ENCODE assay signal across 10 cellular contexts in the genomic region with DNA sequence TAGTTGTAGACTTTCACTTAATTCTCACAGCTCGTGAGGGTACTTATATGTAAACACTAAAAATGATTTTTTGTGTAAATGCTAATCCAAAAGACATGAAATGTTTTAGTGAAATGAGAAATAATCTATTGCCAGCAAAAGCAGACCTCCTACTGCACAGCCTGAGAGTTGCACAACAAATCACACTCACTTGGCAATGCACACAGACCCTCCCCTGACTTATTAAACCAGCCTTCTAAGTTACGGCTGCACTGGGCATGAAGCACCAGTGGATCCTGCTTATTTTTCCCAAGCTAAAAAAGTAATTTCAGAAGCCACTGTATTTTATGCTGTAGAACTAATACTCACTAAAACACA. TPM values are rescaled to one million over a fixed set of nuclear protein-coding genes. Genes with fewer than 3 reads are reported as not detected.
DNase-seq lines count a peak whose midpoint lies in the region; FAIRE-seq and TF ChIP-seq lines count a peak whose summit lies in the region.
"Had no signal": no experiment of that assay in that cellular context is flagged by ENCODE, and none has a peak within 500 bp of the region (broad histone marks: within the 10 kb centered on the region; RNA-seq: fewer than 3 reads in every experiment).

No MANE protein-coding gene starts in this region.

- DNase-seq in PC-9 (no peak), H1 (ENCODE audit: low read depth in 1 of 2, low spot score in 2 of 2) (no peak), thyroid gland (peak; percentile 37 to 49), HK-2 (ENCODE audit: unreplicated experiment) (no peak), DMS153 treated with DMSO at 0.1 percent for 48 hours (lab: John Stamatoyannopoulos, UW; ENCODE audit: unreplicated experiment) (no peak)
- no peak for DNase-seq in activated CD4-positive, CD25-positive, alpha-beta regulatory T cell treated with anti-CD3 and anti-CD28 coated beads, Interleukin-2, amount 50 U/mL, for 72 hours
- no peak for DNase-seq in NK-92 treated with Interleukin-12 subunit alpha and Interleukin-12 subunit beta, amount 100 ng/mL, for 24 hours (lab: John Stamatoyannopoulos, UW)
- DNase-seq: activated T-cell treated with anti-CD3 and anti-CD28 coated beads, Interleukin-2, amount 50 U/mL, for 24 hours; T-helper 1 cell had no signal

- H3K4me3 ChIP-seq in PC-9 (peak overlapping the region; percentile 91; the same call in 1 of the 2 replicates), H1 (ENCODE audit: extremely low read depth in 1 of 4, insufficient read depth in 2 of 4, low read depth in 3 of 4, low read length in 4 of 4) (no peak overlapping the region), mesodermal cell (ENCODE audit: extremely low read depth, insufficient read depth, low read length, poor library complexity, severe bottlenecking) (no peak overlapping the region), thyroid gland (replicated peaks in 1 of 3) (peak overlapping the region in 1 of 3 donors; percentile 6)

- WGBS in H1 (ENCODE audit: extremely low coverage in 1 of 2, insufficient coverage in 1 of 2, insufficient read length in 1 of 2, insufficient replicate concordance in 2 of 2, low coverage in 1 of 2, low lambda C conversion rate in 2 of 2, missing lambda C conversion rate in 1 of 2), 2 experiments = 82% methylated on average over 2 of the region's 2 CpGs; no CpG with 5 or more reads in 1 of the 2 experiments
- no CpG with 5 or more reads among the region's 2 CpGs for WGBS in mesodermal cell (ENCODE audit: insufficient coverage in 2 of 2), 2 experiments
- WGBS in thyroid gland, 2 donors = 26 to 28% methylated on average over 2 of the region's 2 CpGs

- H3K56ac ChIP-seq in H1 (replicated peaks; ENCODE audit: insufficient read length, low read depth, low read length) = no peak overlapping the region

- H2BK120ac ChIP-seq in H1 (replicated peaks; ENCODE audit: low read depth, low read length) = no peak overlapping the region

- no peaks in the 10 kb centered on the region for H3K9me3 ChIP-seq in PC-9 (ENCODE audit: insufficient read depth, low read depth)
- no peaks in the 10 kb centered on the region for H3K9me3 ChIP-seq in H1 (ENCODE audit: insufficient read depth in 2 of 2, low read depth in 1 of 2, low read length in 1 of 2)
- no peaks in the 10 kb centered on the region for H3K9me3 ChIP-seq in mesodermal cell (ENCODE audit: control insufficient read depth, low read length)
- no peaks in the 10 kb centered on the region for H3K9me3 ChIP-seq in thyroid gland

- no peak overlapping the region for H2AK5ac ChIP-seq in H1 (ENCODE audit: low read depth, low read length)

- H4K20me1 ChIP-seq in PC-9 (ENCODE audit: insufficient read depth) (peaks cover 94% of the 10 kb centered on the region), H1 (replicated peaks in 1 of 2; ENCODE audit: control insufficient read depth in 1 of 2, insufficient read depth in 2 of 2, low read length in 2 of 2) (peaks cover 4 to 6% of the 10 kb centered on the region in 2 experiments)

- H3K4me1 ChIP-seq in PC-9 (replicated peaks; ENCODE audit: insufficient read depth) (peaks cover 76% of the 10 kb centered on the region), H1 (replicated peaks in 1 of 4; ENCODE audit: control insufficient read depth in 3 of 4, insufficient read depth in 4 of 4, low read length in 3 of 4) (peaks cover 4 to 15% (median 10%) of the 10 kb centered on the region in 4 experiments; a peak in 6 of 7 replicates), mesodermal cell (ENCODE audit: control insufficient read depth, insufficient read depth, low read length, poor library complexity, severe bottlenecking) (peaks cover 65% of the 10 kb centered on the region), thyroid gland (peaks cover 56 to 65% of the 10 kb centered on the region in 2 donors)

- H2BK5ac ChIP-seq in H1 (ENCODE audit: low read depth, low read length) = no peak overlapping the region

- H3K36me3 ChIP-seq in PC-9 (ENCODE audit: low read depth) (peaks cover 69% of the 10 kb centered on the region), H1 (ENCODE audit: control insufficient read depth in 2 of 4, insufficient read depth in 4 of 4, low read length in 3 of 4) (peaks cover 12 to 33% (median 27%) of the 10 kb centered on the region in 4 experiments), mesodermal cell (ENCODE audit: control insufficient read depth, insufficient read depth, low read length) (peaks cover 46% of the 10 kb centered on the region), thyroid gland (peaks cover 21 to 39% of the 10 kb centered on the region in 2 donors)

- H3F3A ChIP-seq in PC-9 (ENCODE audit: insufficient read depth, low read depth) = peaks cover 98% of the 10 kb centered on the region

- no peaks in the 10 kb centered on the region for H3K23me2 ChIP-seq in H1 (ENCODE audit: low read depth, low read length)

- H2AFZ ChIP-seq in PC-9 (no peak overlapping the region), H1 (ENCODE audit: low read length) (no peak overlapping the region)

- TF ChIP-seq RAD21 in H1 (IDR thresholded peaks at IDR 0.05 in 1 of 2, conservative IDR thresholded peaks at IDR 0.05 in 1 of 2; ENCODE audit: low read depth in 2 of 2, low read length in 2 of 2) = no peak

- no peak overlapping the region for H4K91ac ChIP-seq in H1 (replicated peaks; ENCODE audit: insufficient read length, low read length)

- no peak overlapping the region for H4K5ac ChIP-seq in H1 (ENCODE audit: insufficient read length, low read depth, low read length)

- no peaks in the 10 kb centered on the region; the same call in 1 of the 2 replicates for H3K79me1 ChIP-seq in H1 (ENCODE audit: low read depth, low read length)

- no peak overlapping the region for H3K4ac ChIP-seq in H1 (replicated peaks; ENCODE audit: insufficient read length, low read depth, low read length)

- no peaks in the 10 kb centered on the region for H3K27me3 ChIP-seq in PC-9 (ENCODE audit: insufficient read depth, low read depth)
- no peaks in the 10 kb centered on the region for H3K27me3 ChIP-seq in H1 (replicated peaks in 1 of 4; ENCODE audit: control insufficient read depth in 3 of 4, extremely low read depth in 1 of 4, insufficient read depth in 3 of 4, low read length in 3 of 4)
- no peaks in the 10 kb centered on the region for H3K27me3 ChIP-seq in thyroid gland

- TF ChIP-seq POLR2A in H1 (IDR thresholded peaks at IDR 0.05; ENCODE audit: control extremely low read depth in 1 of 2, low read depth in 2 of 2, low read length in 2 of 2) = no peak
- no peak for TF ChIP-seq POLR2A in thyroid gland (IDR thresholded peaks at IDR 0.05)

- CTCF ChIA-PET in PC-9 (lab: Charles Lee) (interaction anchor here (1.0 to 1.3 kb wide), 2 partner anchors 298 to 327 kb away, joined by 3 to 8 read pairs; no protein-coding TSS in a partner anchor), H1 (lab: Charles Lee; ENCODE audit: partially characterized antibody) (interaction anchor here (0.6 to 12.6 kb wide), 40 partner anchors 8 to 711 kb away, joined by 3 to 211 read pairs (median 5); partner anchors contain the start of gene SLC45A1)

- H2BK12ac ChIP-seq in H1 (ENCODE audit: low read depth, low read length) = no peak overlapping the region

- no peak overlapping the region for H3K23ac ChIP-seq in H1 (ENCODE audit: insufficient read length)

- no peak overlapping the region for H3K18ac ChIP-seq in H1 (ENCODE audit: extremely low read depth, low read length)

- TF ChIP-seq CTCF in PC-9 (conservative IDR thresholded peaks at IDR 0.05) (no peak), H1 (IDR thresholded peaks at IDR 0.05; ENCODE audit: control extremely low read depth in 1 of 3, insufficient read depth in 1 of 3, low read depth in 1 of 3, low read length in 3 of 3) (no peak), thyroid gland (IDR thresholded peaks at IDR 0.05) (no peak)

- intact Hi-C loops in PC-9 (cut with micrococcal nuclease; ENCODE audit: unreplicated experiment) = loop anchor here (1.0 to 5.0 kb wide), 5 partner anchors 33 to 299 kb away; no protein-coding TSS in a partner anchor
- intact Hi-C loops in thyroid gland (cut with DNase I) = no loop called here

- no peak overlapping the region for H4K8ac ChIP-seq in H1 (ENCODE audit: extremely low read depth, insufficient read depth, low read length)

- no peak for TF ChIP-seq EP300 in H1 (IDR thresholded peaks at IDR 0.05; ENCODE audit: borderline replicate concordance in 1 of 2, low read depth in 2 of 2, low read length in 2 of 2)

- H3K79me2 ChIP-seq in PC-9 (ENCODE audit: low read depth) = peaks cover 100% of the 10 kb centered on the region
- peaks cover 4 to 76% of the 10 kb centered on the region in 2 experiments for H3K79me2 ChIP-seq in H1 (ENCODE audit: control insufficient read depth in 1 of 2, insufficient read depth in 2 of 2, low read length in 2 of 2)

- H3K14ac ChIP-seq in H1 (ENCODE audit: insufficient read length) = no peak overlapping the region

- no peak overlapping the region for H2BK20ac ChIP-seq in H1 (ENCODE audit: low read length)

- peak overlapping the region; percentile 91 for H3K4me2 ChIP-seq in PC-9
- no peak overlapping the region for H3K4me2 ChIP-seq in H1 (ENCODE audit: insufficient read depth in 1 of 2, low read depth in 2 of 2, low read length in 2 of 2)

- no peak overlapping the region for H3K9ac ChIP-seq in H1 (replicated peaks in 1 of 4; ENCODE audit: extremely low read depth in 1 of 4, low read depth in 3 of 4, low read length in 3 of 4)

- POLR2A ChIA-PET in PC-9 (lab: Charles Lee; ENCODE audit: unreplicated experiment) (interaction anchor here (0.6 kb wide), 2 partner anchors 81 to 247 kb away, joined by 3 to 4 read pairs; no protein-coding TSS in a partner anchor), H1 (lab: Charles Lee; ENCODE audit: partially characterized antibody) (interaction anchor here (0.7 to 1.9 kb wide), 7 partner anchors 9 to 309 kb away, joined by 3 to 12 read pairs (median 4); partner anchors contain the start of genes ERRFI1 and PARK7)

- peak overlapping the region; percentile 90 for H3K27ac ChIP-seq in PC-9
- H3K27ac ChIP-seq in H1 (ENCODE audit: low read depth, low read length) = no peak overlapping the region
- peak overlapping the region; percentile 57 for H3K27ac ChIP-seq in mesodermal cell (ENCODE audit: low read depth, low read length, severe bottlenecking)
- peak overlapping the region; percentile 65 to 87 (median 83) for H3K27ac ChIP-seq in thyroid gland

- no peaks in the 10 kb centered on the region for H3K9me2 ChIP-seq in PC-9 (ENCODE audit: insufficient read depth)

- no peak for FAIRE-seq in H1 (lab: Jason Lieb, UNC)

- H2BK15ac ChIP-seq in H1 (ENCODE audit: low read length) = no peak overlapping the region

- BruUV-seq in PC-9 (replicated peaks; lab: Mats Ljungman, UMichigan) = no TSS peak

RNA-seq across cellular contexts. Expression of gene ERRFI1, which starts 10.3 kb away (rescaled TPM):
- total RNA-seq in PC-9 (2021) (44.9 and 47.8 TPM in 2 replicates), thyroid gland (100 to 1,000 TPM in 2 of 4 donors, 10 to 100 TPM in 2; 59.9 to 133 (median 85.0) TPM)
- 46.1 TPM in 2 replicates for total RNA-seq in H1 (2021; fragmentation: NEBNext Ultra II Directional; extraction: Animal tissue kit (Norgen Biotek cat#: 25700))
- 18.2 and 23.4 TPM in 2 replicates for polyA plus RNA-seq in H1 (2011; rRNA removed)
- 20.6 TPM for polyA plus RNA-seq in H1 (2011; cell fraction: cytosol; rRNA removed)
- polyA plus RNA-seq in H1 (2011; cell fraction: nucleus; rRNA removed) = 12.9 TPM
- 18.2 to 29.2 TPM (median 23.7 TPM) in 4 replicates for polyA plus RNA-seq in H1 (2012, experiment 1 of 2)
- polyA plus RNA-seq in H1 (2012, experiment 2 of 2) = 6.5 TPM
- 43.2 TPM for polyA plus RNA-seq in H1 (2013, experiment 1 of 2)
- 43.3 TPM for polyA plus RNA-seq in H1 (2013, experiment 2 of 2)
- 17.3 and 18.7 TPM in 2 replicates for polyA minus RNA-seq in H1 (2011; rRNA and poly(A)+ RNA removed)
- 9.9 TPM for polyA minus RNA-seq in H1 (2011; cell fraction: cytosol; rRNA and poly(A)+ RNA removed)
- 16.3 TPM for polyA minus RNA-seq in H1 (2011; cell fraction: nucleus; rRNA and poly(A)+ RNA removed)
- 154 TPM for polyA plus RNA-seq in mesodermal cell (2013, experiment 1 of 2)
- polyA plus RNA-seq in mesodermal cell (2013, experiment 2 of 2) = 155 TPM

RNA-seq across cellular contexts. Expression of gene PARK7, which starts 54.3 kb away (rescaled TPM):
- 242 and 291 TPM in 2 replicates for total RNA-seq in PC-9 (2021)
- 377 and 383 TPM in 2 replicates for total RNA-seq in H1 (2021; fragmentation: NEBNext Ultra II Directional; extraction: Animal tissue kit (Norgen Biotek cat#: 25700))
- 146 and 206 TPM in 2 replicates for polyA plus RNA-seq in H1 (2011; rRNA removed)
- 309 TPM for polyA plus RNA-seq in H1 (2011; cell fraction: cytosol; rRNA removed)
- 64.1 TPM for polyA plus RNA-seq in H1 (2011; cell fraction: nucleus; rRNA removed)
- polyA plus RNA-seq in H1 (2012, experiment 1 of 2) = 445 to 532 TPM (median 477 TPM) in 4 replicates
- 132 TPM for polyA plus RNA-seq in H1 (2012, experiment 2 of 2)
- polyA plus RNA-seq in H1 (2013, experiment 1 of 2) = 265 TPM
- polyA plus RNA-seq in H1 (2013, experiment 2 of 2) = 265 TPM
- polyA minus RNA-seq in H1 (2011; rRNA and poly(A)+ RNA removed) = 67.8 and 86.5 TPM in 2 replicates
- polyA minus RNA-seq in H1 (2011; cell fraction: cytosol; rRNA and poly(A)+ RNA removed) = 67.4 TPM
- 45.1 TPM for polyA minus RNA-seq in H1 (2011; cell fraction: nucleus; rRNA and poly(A)+ RNA removed)
- 333 TPM for polyA plus RNA-seq in mesodermal cell (2013, experiment 1 of 2)
- 316 TPM for polyA plus RNA-seq in mesodermal cell (2013, experiment 2 of 2)
- 100 to 1,000 TPM; 222 to 327 (median 257) TPM for total RNA-seq in thyroid gland

Comparison
In these comparisons a context has a peak if more than half of its experiments do, and no peak if none do; other contexts are left out.
1. DNase-seq: peak in thyroid gland (2 of 2); none in PC-9 (0 of 2), H1 (0 of 2), HK-2 (single experiment), DMS153 treated with DMSO at 0.1 percent for 48 hours (single experiment), activated CD4-positive, CD25-positive, alpha-beta regulatory T cell treated with anti-CD3 and anti-CD28 coated beads, Interleukin-2, amount 50 U/mL, for 72 hours (single experiment) and NK-92 treated with Interleukin-12 subunit alpha and Interleukin-12 subunit beta, amount 100 ng/mL, for 24 hours (single experiment).